Comparison of ENCODE assay signal across 15 cellular contexts in genomic region chr6:81253821-81254220, GRCh38.
DNase-seq lines count a peak whose midpoint lies in the region; ATAC-seq and TF ChIP-seq lines count a peak whose summit lies in the region.
"Had no signal": no experiment of that assay in that cellular context is flagged by ENCODE, and none has a peak within 500 bp of the region (broad histone marks: within the 10 kb centered on the region; RNA-seq: fewer than 3 reads in every experiment).

No MANE protein-coding gene starts in this region.

- H3K4me1 Mint-ChIP-seq in activated T-helper 1 cell treated with anti-CD3 and anti-CD28 coated beads, Interleukin-12 subunit alpha, Interleukin-12 subunit beta, Interleukin-2, Interleukin-4 antibody, amounts not matched to agents 30 ng/mL and 10 ng/mL and 1 ng/mL, durations not matched to agents 14 hours and 24 hours and 36 hours (ENCODE audit: low read depth): no peaks in the 10 kb centered on the region
- H3K4me1 Mint-ChIP-seq in effector memory CD8-positive, alpha-beta T cell (ENCODE audit: low read depth in 2 of 2): no peaks in the 10 kb centered on the region
- H3K4me1 Mint-ChIP-seq: CD4-positive, CD25-positive, alpha-beta regulatory T cell had no signal

- intact Hi-C loops in activated T-helper 1 cell treated with anti-CD3 and anti-CD28 coated beads, Interleukin-12 subunit alpha, Interleukin-12 subunit beta, Interleukin-2, Interleukin-4 antibody, amounts not matched to agents 30 ng/mL and 10 ng/mL and 1 ng/mL, durations not matched to agents 14 hours and 24 hours and 36 hours (cut with micrococcal nuclease): no loop called here

- no peaks in the 10 kb centered on the region for H3K36me3 ChIP-seq in osteoblast (ENCODE audit: insufficient read depth, low read length)
- H3K36me3 ChIP-seq: BLaER1 treated with 17β-estradiol and CSF1 and Interleukin-3, amounts not matched to agents 10 nM and 100 nM had no signal

- no peaks in the 10 kb centered on the region for H3K79me2 ChIP-seq in osteoblast (ENCODE audit: insufficient read depth, low read length)

- H3K9me3 Mint-ChIP-seq in activated T-helper 1 cell treated with anti-CD3 and anti-CD28 coated beads, Interleukin-12 subunit alpha, Interleukin-12 subunit beta, Interleukin-2, Interleukin-4 antibody, amounts not matched to agents 30 ng/mL and 10 ng/mL and 1 ng/mL, durations not matched to agents 14 hours and 24 hours and 36 hours: peaks cover 20% of the 10 kb centered on the region
- peaks cover 7 to 11% of the 10 kb centered on the region in 2 donors for H3K9me3 Mint-ChIP-seq in effector memory CD8-positive, alpha-beta T cell

- DNase-seq in EH (ENCODE audit: low read depth) (peak; percentile 9), NCI-H226 (peak; percentile 8), fibroblast of mammary gland (ENCODE audit: low read depth) (peak; percentile 20), osteoblast (ENCODE audit: insufficient read length, low spot score, missing footprints) (peak; percentile 32), NCI-H2227 treated with DMSO at 0.1 percent for 48 hours (lab: John Stamatoyannopoulos, UW) (no peak)
- DNase-seq in activated T-helper 1 cell treated with anti-CD3 and anti-CD28 coated beads, Interleukin-12 subunit alpha, Interleukin-12 subunit beta, Interleukin-2, Interleukin-4 antibody, amounts not matched to agents 30 ng/mL and 10 ng/mL and 1 ng/mL, durations not matched to agents 14 hours and 24 hours and 36 hours (ENCODE audit: low spot score): no peak
- DNase-seq in effector memory CD8-positive, alpha-beta T cell: no peak
- DNase-seq: ACHN; Calu3; CD4-positive, CD25-positive, alpha-beta regulatory T cell; DMS 273 treated with DMSO at 0.1 percent for 48 hours; DMS79; GDM1; H7 had no signal

- peak overlapping the region; percentile 54 for H2AFZ ChIP-seq in osteoblast (ENCODE audit: low read length)

- H3K36me3 Mint-ChIP-seq in activated T-helper 1 cell treated with anti-CD3 and anti-CD28 coated beads, Interleukin-12 subunit alpha, Interleukin-12 subunit beta, Interleukin-2, Interleukin-4 antibody, amounts not matched to agents 30 ng/mL and 10 ng/mL and 1 ng/mL, durations not matched to agents 14 hours and 24 hours and 36 hours (ENCODE audit: low read depth): no peaks in the 10 kb centered on the region
- H3K36me3 Mint-ChIP-seq in effector memory CD8-positive, alpha-beta T cell (ENCODE audit: insufficient read depth): no peaks in the 10 kb centered on the region
- H3K36me3 Mint-ChIP-seq: CD4-positive, CD25-positive, alpha-beta regulatory T cell had no signal

- no peak overlapping the region for H3K4me3 Mint-ChIP-seq in activated T-helper 1 cell treated with anti-CD3 and anti-CD28 coated beads, Interleukin-12 subunit alpha, Interleukin-12 subunit beta, Interleukin-2, Interleukin-4 antibody, amounts not matched to agents 30 ng/mL and 10 ng/mL and 1 ng/mL, durations not matched to agents 14 hours and 24 hours and 36 hours
- no peak overlapping the region for H3K4me3 Mint-ChIP-seq in effector memory CD8-positive, alpha-beta T cell
- H3K4me3 Mint-ChIP-seq: CD4-positive, CD25-positive, alpha-beta regulatory T cell had no signal

- H3K4me1 ChIP-seq in osteoblast (ENCODE audit: insufficient read depth, low read length): no peaks in the 10 kb centered on the region
- H3K4me1 ChIP-seq: BLaER1 treated with 17β-estradiol and CSF1 and Interleukin-3, amounts not matched to agents 10 nM and 100 nM had no signal

- no peak for ATAC-seq in effector memory CD8-positive, alpha-beta T cell (replicated peaks)

- H3K4me3 ChIP-seq in fibroblast of mammary gland (ENCODE audit: control insufficient read depth, low read depth, low read length) (no peak overlapping the region), osteoblast (ENCODE audit: insufficient read depth, low read length) (no peak overlapping the region)
- H3K4me3 ChIP-seq: BLaER1 treated with 17β-estradiol and CSF1 and Interleukin-3, amounts not matched to agents 10 nM and 100 nM had no signal

- no peaks in the 10 kb centered on the region for H3K27me3 Mint-ChIP-seq in activated T-helper 1 cell treated with anti-CD3 and anti-CD28 coated beads, Interleukin-12 subunit alpha, Interleukin-12 subunit beta, Interleukin-2, Interleukin-4 antibody, amounts not matched to agents 30 ng/mL and 10 ng/mL and 1 ng/mL, durations not matched to agents 14 hours and 24 hours and 36 hours (ENCODE audit: insufficient read depth)
- no peaks in the 10 kb centered on the region for H3K27me3 Mint-ChIP-seq in effector memory CD8-positive, alpha-beta T cell
- H3K27me3 Mint-ChIP-seq: CD4-positive, CD25-positive, alpha-beta regulatory T cell had no signal

- H3K27ac Mint-ChIP-seq in activated T-helper 1 cell treated with anti-CD3 and anti-CD28 coated beads, Interleukin-12 subunit alpha, Interleukin-12 subunit beta, Interleukin-2, Interleukin-4 antibody, amounts not matched to agents 30 ng/mL and 10 ng/mL and 1 ng/mL, durations not matched to agents 14 hours and 24 hours and 36 hours: no peak overlapping the region
- no peak overlapping the region for H3K27ac Mint-ChIP-seq in effector memory CD8-positive, alpha-beta T cell
- H3K27ac Mint-ChIP-seq: CD4-positive, CD25-positive, alpha-beta regulatory T cell had no signal

- no peaks in the 10 kb centered on the region for H3K27me3 ChIP-seq in osteoblast (ENCODE audit: insufficient read depth, low read length)
- H3K27me3 ChIP-seq: BLaER1 treated with 17β-estradiol and CSF1 and Interleukin-3, amounts not matched to agents 10 nM and 100 nM had no signal

- no peak overlapping the region for H3K4me2 ChIP-seq in osteoblast (ENCODE audit: insufficient read depth, low read length)
- H3K4me2 ChIP-seq: BLaER1 treated with 17β-estradiol and CSF1 and Interleukin-3, amounts not matched to agents 10 nM and 100 nM had no signal

- H4K20me1 ChIP-seq in osteoblast (ENCODE audit: insufficient read depth, low read length): no peaks in the 10 kb centered on the region
- H4K20me1 ChIP-seq: BLaER1 treated with 17β-estradiol and CSF1 and Interleukin-3, amounts not matched to agents 10 nM and 100 nM had no signal

- TF ChIP-seq CTCF in fibroblast of mammary gland (conservative IDR thresholded peaks at IDR 0.05; ENCODE audit: control insufficient read depth, insufficient read depth, low read depth, low read length): no peak
- no peak for TF ChIP-seq CTCF in osteoblast (IDR thresholded peaks at IDR 0.05; ENCODE audit: extremely low read depth, low read depth, low read length)

- no peaks in the 10 kb centered on the region for H3K9me3 ChIP-seq in osteoblast (ENCODE audit: low read depth, low read length)
- H3K9me3 ChIP-seq: BLaER1 treated with 17β-estradiol and CSF1 and Interleukin-3, amounts not matched to agents 10 nM and 100 nM had no signal

- no peak overlapping the region for H3K27ac ChIP-seq in osteoblast (ENCODE audit: low read depth, low read length)
- H3K27ac ChIP-seq: BLaER1 treated with 17β-estradiol and CSF1 and Interleukin-3, amounts not matched to agents 10 nM and 100 nM had no signal

Comparison
In these comparisons a context has a peak if more than half of its experiments do, and no peak if none do; other contexts are left out.
1. DNase-seq: peak in EH (single experiment), NCI-H226 (single experiment), fibroblast of mammary gland (single experiment) and osteoblast (single experiment); none in activated T-helper 1 cell treated with anti-CD3 and anti-CD28 coated beads, Interleukin-12 subunit alpha, Interleukin-12 subunit beta, Interleukin-2, Interleukin-4 antibody, amounts not matched to agents 30 ng/mL and 10 ng/mL and 1 ng/mL, durations not matched to agents 14 hours and 24 hours and 36 hours (single experiment), effector memory CD8-positive, alpha-beta T cell (0 of 3) and NCI-H2227 treated with DMSO at 0.1 percent for 48 hours (single experiment).